ENCODE assay signal across 9 cellular contexts in the genomic region with DNA sequence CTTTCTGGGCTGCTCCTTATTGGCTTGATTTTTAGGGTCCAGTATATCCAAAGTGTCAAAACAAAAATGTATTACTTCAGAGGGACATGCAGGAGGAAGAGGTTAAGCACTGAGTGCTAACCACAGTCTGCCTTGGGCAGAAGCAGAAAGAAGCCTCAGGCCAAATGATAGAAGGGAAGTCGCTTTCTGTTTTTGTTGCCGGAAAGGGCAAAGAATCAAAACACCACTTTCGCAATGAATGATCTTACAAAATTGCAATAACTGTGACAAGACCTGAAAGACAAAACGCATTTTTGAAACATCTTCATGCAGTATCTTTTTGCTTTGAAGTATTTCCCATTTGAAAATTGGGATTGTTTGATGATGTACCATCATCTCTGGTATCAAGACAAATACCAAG.
DNase-seq lines count a peak whose midpoint lies in the region; ATAC-seq and TF ChIP-seq lines count a peak whose summit lies in the region.
"Had no signal": no experiment of that assay in that cellular context is flagged by ENCODE, and none has a peak within 500 bp of the region (broad histone marks: within the 10 kb centered on the region; RNA-seq: fewer than 3 reads in every experiment).

No MANE protein-coding gene starts in this region.

- H3K36me3 Mint-ChIP-seq in type B pancreatic cell = no peaks in the 10 kb centered on the region
- H3K36me3 Mint-ChIP-seq in Calu3 (ENCODE audit: insufficient read depth, unreplicated experiment) = no peaks in the 10 kb centered on the region

- no peak overlapping the region for H3K4me3 Mint-ChIP-seq in type B pancreatic cell
- no peak overlapping the region for H3K4me3 Mint-ChIP-seq in Calu3 (ENCODE audit: low read depth, unreplicated experiment)

- H3K9me3 Mint-ChIP-seq in type B pancreatic cell (no peaks in the 10 kb centered on the region), Calu3 (ENCODE audit: low read depth, unreplicated experiment) (no peaks in the 10 kb centered on the region)

- no TSS peak for BruUV-seq in Calu3 (replicated peaks; lab: Mats Ljungman, UMichigan)

- peak; percentile 28 for DNase-seq in activated CD4-positive, alpha-beta T cell treated with anti-CD3 and anti-CD28 coated beads for 48 hours
- no peak for DNase-seq in activated CD4-positive, alpha-beta T cell treated with anti-CD3 and anti-CD28 coated beads for 4 hours
- DNase-seq in NOMO-1 treated with dmso at 0.1 percent for 144 hours (lab: John Stamatoyannopoulos, UW; ENCODE audit: unreplicated experiment) (peak; percentile 87), GOT3 (lab: John Stamatoyannopoulos, UW) (no peak), type B pancreatic cell (ENCODE audit: extremely low spot score, unreplicated experiment) (no peak), Calu3 (no peak)

- peak; percentile 83 for ATAC-seq in HG02678 (IDR thresholded peaks at IDR 0.05; ENCODE audit: unreplicated experiment)

- CTCF ChIA-PET in Calu3 (lab: Charles Lee) = no interaction called here

- no peak overlapping the region for H3K27ac Mint-ChIP-seq in type B pancreatic cell
- no peak overlapping the region for H3K27ac Mint-ChIP-seq in Calu3 (ENCODE audit: unreplicated experiment)

- H3K27ac ChIP-seq in layer of hippocampus (ENCODE audit: low read depth, low read length) = peak overlapping the region; percentile 52
- H3K27ac ChIP-seq: SK-N-MC had no signal

- H3K4me1 Mint-ChIP-seq in type B pancreatic cell (ENCODE audit: unreplicated experiment) = no peaks in the 10 kb centered on the region
- H3K4me1 Mint-ChIP-seq in Calu3 (ENCODE audit: low read depth, unreplicated experiment) = peaks cover 11% of the 10 kb centered on the region

- no peak for TF ChIP-seq CTCF in type B pancreatic cell (conservative IDR thresholded peaks at IDR 0.05)
- TF ChIP-seq CTCF in Calu3 (IDR thresholded peaks at IDR 0.05; ENCODE audit: unreplicated experiment) = no peak

- intact Hi-C loops in Calu3 (cut with micrococcal nuclease; ENCODE audit: unreplicated experiment) = no loop called here

- H3K27me3 ChIP-seq in layer of hippocampus (ENCODE audit: control insufficient read depth, insufficient read depth, low read length) = no peaks in the 10 kb centered on the region

- H3K27me3 Mint-ChIP-seq in type B pancreatic cell = no peaks in the 10 kb centered on the region
- H3K27me3 Mint-ChIP-seq in Calu3 (ENCODE audit: unreplicated experiment) = no peaks in the 10 kb centered on the region

Comparison
In these comparisons a context has a peak if more than half of its experiments do, and no peak if none do; other contexts are left out.
1. DNase-seq: peak in activated CD4-positive, alpha-beta T cell treated with anti-CD3 and anti-CD28 coated beads for 48 hours (single experiment) and NOMO-1 treated with dmso at 0.1 percent for 144 hours (single experiment); none in activated CD4-positive, alpha-beta T cell treated with anti-CD3 and anti-CD28 coated beads for 4 hours (0 of 2), GOT3 (single experiment), type B pancreatic cell (single experiment) and Calu3 (single experiment).